ENCODE assay signal across 1 cellular context in the genomic region with DNA sequence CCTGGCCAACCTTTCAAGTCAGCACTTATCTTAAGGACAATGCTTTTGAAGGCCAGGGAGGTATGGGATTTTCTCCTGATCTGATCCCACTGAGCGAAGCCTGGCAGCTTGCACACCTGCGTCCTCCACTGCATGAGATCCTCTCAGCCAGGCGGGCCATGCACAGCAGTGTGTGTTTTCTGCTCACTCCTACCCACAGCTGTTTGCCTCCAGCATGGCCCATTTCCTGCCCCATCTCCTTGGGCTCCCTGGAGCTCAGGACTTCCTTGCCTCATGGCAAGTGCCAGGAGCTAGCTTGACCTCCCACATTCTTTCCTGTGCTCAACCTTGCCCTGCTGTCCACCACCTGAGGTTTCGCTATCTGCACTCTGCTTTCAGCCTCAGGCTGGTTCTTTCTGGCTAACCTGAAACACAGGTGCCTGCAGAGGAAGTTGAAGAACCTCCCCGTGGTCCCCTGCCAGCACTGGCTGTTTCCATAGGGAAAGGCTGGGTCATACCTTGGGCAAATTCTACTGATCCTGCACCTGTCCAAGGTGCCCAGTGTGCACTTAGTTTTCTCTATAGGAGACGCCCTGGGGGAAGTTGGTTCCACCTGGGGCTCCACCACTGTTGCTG.
TF ChIP-seq lines count a peak whose summit lies in the region.

No MANE protein-coding gene starts in this region.

TF ChIP-seq in HEK293, 187 proteins besides CTCF, POLR2A, EP300 and RAD21:
- TF ChIP-seq ZNF248 (tag by site-specific recombination; IDR thresholded peaks at IDR 0.05) (no peak), GLIS1 (tag by site-specific recombination; IDR thresholded peaks at IDR 0.05) (peak; percentile 17; the same call in 1 of the 2 replicates), ZIC2 (tag by site-specific recombination; IDR thresholded peaks at IDR 0.05) (0 out of 2 replicates have a peak, but pooled peaks have one; percentile 20)
